Comparison of ENCODE assay signal across 22 cellular contexts in genomic region chr20:37350655-37351574, GRCh38. TPM values are rescaled to one million over a fixed set of nuclear protein-coding genes. Genes with fewer than 3 reads are reported as not detected.
DNase-seq lines count a peak whose midpoint lies in the region; ATAC-seq and TF ChIP-seq lines count a peak whose summit lies in the region.
"Had no signal": no experiment of that assay in that cellular context is flagged by ENCODE, and none has a peak within 500 bp of the region (broad histone marks: within the 10 kb centered on the region; RNA-seq: fewer than 3 reads in every experiment).

No MANE protein-coding gene starts in this region.

- H3K27ac ChIP-seq in thoracic aorta (peak overlapping the region; percentile 64 to 92), neuronal stem cell (replicated peaks; ENCODE audit: low read length) (no peak overlapping the region)
- H3K27ac ChIP-seq: parathyroid adenoma had no signal

- no peak overlapping the region for H3K4me2 ChIP-seq in neuronal stem cell (ENCODE audit: insufficient read depth, low read length, poor library complexity, severe bottlenecking)

- H2BK12ac ChIP-seq in neuronal stem cell (ENCODE audit: low read length) = no peak overlapping the region

- no peak overlapping the region for H2BK120ac ChIP-seq in neuronal stem cell (ENCODE audit: low read depth, low read length)

- no peaks in the 10 kb centered on the region for H3K36me3 Mint-ChIP-seq in activated CD4-positive, alpha-beta T cell treated with anti-CD3 and anti-CD28 coated beads, Interleukin-2, amount 10 ng/mL, durations not matched to agents 7 days and 5 days (ENCODE audit: low read depth)
- H3K36me3 Mint-ChIP-seq in activated T-helper 17 cell treated with anti-CD3 and anti-CD28 coated beads, Interleukin-2, amount 50 U/mL, for 72 hours (ENCODE audit: low read depth) = no peaks in the 10 kb centered on the region

- H3K4ac ChIP-seq in neuronal stem cell (ENCODE audit: low read length) = no peak overlapping the region

- H3K14ac ChIP-seq in neuronal stem cell (ENCODE audit: low read length) = no peak overlapping the region

- H3K9me3 Mint-ChIP-seq in activated CD4-positive, alpha-beta T cell treated with anti-CD3 and anti-CD28 coated beads, Interleukin-2, amount 10 ng/mL, durations not matched to agents 7 days and 5 days = no peaks in the 10 kb centered on the region
- no peaks in the 10 kb centered on the region for H3K9me3 Mint-ChIP-seq in activated T-helper 17 cell treated with anti-CD3 and anti-CD28 coated beads, Interleukin-2, amount 50 U/mL, for 72 hours
- H3K9me3 Mint-ChIP-seq: activated CD4-positive, alpha-beta T cell treated with anti-CD3 and anti-CD28 coated beads, Interleukin-2, amount 10 ng/mL, durations not matched to agents 24 days and 14 days had no signal

- H3K4me1 Mint-ChIP-seq in activated CD4-positive, alpha-beta T cell treated with anti-CD3 and anti-CD28 coated beads, Interleukin-2, amount 10 ng/mL, durations not matched to agents 7 days and 5 days = no peaks in the 10 kb centered on the region
- H3K4me1 Mint-ChIP-seq in activated T-helper 17 cell treated with anti-CD3 and anti-CD28 coated beads, Interleukin-2, amount 50 U/mL, for 72 hours = no peaks in the 10 kb centered on the region

- H3K27me3 ChIP-seq in thoracic aorta (replicated peaks; ENCODE audit: insufficient read depth) = no peaks in the 10 kb centered on the region
- no peaks in the 10 kb centered on the region for H3K27me3 ChIP-seq in neuronal stem cell (ENCODE audit: control insufficient read depth in 3 of 3, insufficient read depth in 3 of 3, low read depth in 1 of 3, low read length in 3 of 3)
- H3K27me3 ChIP-seq: BLaER1, MG63 had no signal

- no peak overlapping the region for H4K91ac ChIP-seq in neuronal stem cell (ENCODE audit: low read depth, low read length, poor library complexity)

- WGBS in neuronal stem cell (ENCODE audit: extremely low coverage in 2 of 2, insufficient read length in 2 of 2, insufficient replicate concordance in 1 of 2), 2 donors = no CpG with 5 or more reads among the region's 7 CpGs

- no peaks in the 10 kb centered on the region for H3K27me3 Mint-ChIP-seq in activated CD4-positive, alpha-beta T cell treated with anti-CD3 and anti-CD28 coated beads, Interleukin-2, amount 10 ng/mL, durations not matched to agents 7 days and 5 days
- no peaks in the 10 kb centered on the region for H3K27me3 Mint-ChIP-seq in activated T-helper 17 cell treated with anti-CD3 and anti-CD28 coated beads, Interleukin-2, amount 50 U/mL, for 72 hours
- H3K27me3 Mint-ChIP-seq: activated CD4-positive, alpha-beta T cell treated with anti-CD3 and anti-CD28 coated beads, Interleukin-2, amount 10 ng/mL, durations not matched to agents 24 days and 14 days; stimulated activated naive CD8-positive, alpha-beta T cell treated with anti-CD3 and anti-CD28 coated beads, Interleukin-15, amount 100 ng/mL, for 72 hours had no signal

- no peak overlapping the region for H2BK15ac ChIP-seq in neuronal stem cell (ENCODE audit: low read length)

- H3K4me3 Mint-ChIP-seq in activated CD4-positive, alpha-beta T cell treated with anti-CD3 and anti-CD28 coated beads, Interleukin-2, amount 10 ng/mL, durations not matched to agents 7 days and 5 days = no peak overlapping the region
- H3K4me3 Mint-ChIP-seq in activated T-helper 17 cell treated with anti-CD3 and anti-CD28 coated beads, Interleukin-2, amount 50 U/mL, for 72 hours = no peak overlapping the region
- H3K4me3 Mint-ChIP-seq: activated CD4-positive, alpha-beta T cell treated with anti-CD3 and anti-CD28 coated beads, Interleukin-2, amount 10 ng/mL, durations not matched to agents 24 days and 14 days; stimulated activated naive CD8-positive, alpha-beta T cell treated with anti-CD3 and anti-CD28 coated beads, Interleukin-15, amount 100 ng/mL, for 72 hours had no signal

- peaks cover 32% of the 10 kb centered on the region for H3K79me1 ChIP-seq in neuronal stem cell (ENCODE audit: low read depth, low read length)

- no peak overlapping the region for H2AK5ac ChIP-seq in neuronal stem cell (ENCODE audit: low read depth, low read length)

- H3K27ac Mint-ChIP-seq in activated CD4-positive, alpha-beta T cell treated with anti-CD3 and anti-CD28 coated beads, Interleukin-2, amount 10 ng/mL, durations not matched to agents 7 days and 5 days = peak overlapping the region; percentile 54
- peak overlapping the region; percentile 25 for H3K27ac Mint-ChIP-seq in activated T-helper 17 cell treated with anti-CD3 and anti-CD28 coated beads, Interleukin-2, amount 50 U/mL, for 72 hours
- H3K27ac Mint-ChIP-seq: activated CD4-positive, alpha-beta T cell treated with anti-CD3 and anti-CD28 coated beads, Interleukin-2, amount 10 ng/mL, durations not matched to agents 24 days and 14 days had no signal

- POLR2A ChIA-PET in activated CD4-positive, alpha-beta T cell treated with anti-CD3 and anti-CD28 coated beads, Interleukin-2, amount 10 ng/mL, durations not matched to agents 7 days and 5 days (lab: Charles Lee) = no interaction called here

- no peak for DNase-seq in activated CD4-positive, alpha-beta T cell treated with anti-CD3 and anti-CD28 coated beads, Interleukin-2, amount 10 ng/mL, durations not matched to agents 7 days and 5 days
- no peak for DNase-seq in activated CD4-positive, alpha-beta T cell treated with anti-CD3 and anti-CD28 coated beads, Interleukin-2, amount 50 U/mL, for 48 hours
- DNase-seq in fibroblast of mammary gland (ENCODE audit: low read depth) = peak; percentile 34
- DNase-seq in thoracic aorta (ENCODE audit: low spot score) = no peak
- DNase-seq in inferior parietal cortex (ENCODE audit: extremely low spot score) = no peak
- DNase-seq in omental fat pad (ENCODE audit: low spot score) = no peak
- no peak for DNase-seq in neuronal stem cell (ENCODE audit: low spot score)
- DNase-seq: activated CD4-positive, alpha-beta T cell treated with anti-CD3 and anti-CD28 coated beads, Interleukin-2, amount 10 ng/mL, durations not matched to agents 24 days and 14 days; activated CD8-positive, alpha-beta memory T cell treated with anti-CD3 and anti-CD28 coated beads, Interleukin-2, amount 50 U/mL, for 48 hours; activated gamma-delta T cell treated with Interleukin-2 at 50 U/mL for 16 hours; anterior cingulate cortex; cerebellar nuclear complex; effector memory CD4-positive, alpha-beta T cell; MG63; NCI-H510A; stimulated activated CD4-positive, alpha-beta T cell treated with anti-CD3 and anti-CD28 coated beads, Interleukin-2, amount 100 ng/mL, for 24 hours; stimulated activated naive CD8-positive, alpha-beta T cell treated with anti-CD3 and anti-CD28 coated beads, Interleukin-15, amount 100 ng/mL, for 72 hours; SW 1271 had no signal

- H2BK5ac ChIP-seq in neuronal stem cell (ENCODE audit: low read length) = no peak overlapping the region

- H3K4me3 ChIP-seq in fibroblast of mammary gland (ENCODE audit: control insufficient read depth, low read depth, low read length) = no peak overlapping the region
- no peak overlapping the region for H3K4me3 ChIP-seq in thoracic aorta
- no peak overlapping the region for H3K4me3 ChIP-seq in neuronal stem cell (ENCODE audit: low read length in 2 of 2)
- H3K4me3 ChIP-seq: BLaER1, lung, MG63 had no signal

- H4K8ac ChIP-seq in neuronal stem cell (ENCODE audit: low read depth, low read length) = no peak overlapping the region

- no peak overlapping the region for H2AFZ ChIP-seq in neuronal stem cell (ENCODE audit: low read length)
- H2AFZ ChIP-seq: parathyroid adenoma had no signal

- H3K9me3 ChIP-seq in thoracic aorta = no peaks in the 10 kb centered on the region
- no peaks in the 10 kb centered on the region for H3K9me3 ChIP-seq in neuronal stem cell (replicated peaks in 1 of 2; ENCODE audit: control insufficient read depth in 2 of 2, insufficient read depth in 1 of 2, low read depth in 1 of 2, low read length in 2 of 2)
- H3K9me3 ChIP-seq: BLaER1, MG63 had no signal

- H3K18ac ChIP-seq in neuronal stem cell (ENCODE audit: low read length) = no peak overlapping the region

- H3K23ac ChIP-seq in neuronal stem cell (ENCODE audit: low read depth, low read length, poor library complexity) = no peak overlapping the region

- H3K36me3 ChIP-seq in thoracic aorta (no peaks in the 10 kb centered on the region), neuronal stem cell (replicated peaks in 1 of 2; ENCODE audit: control insufficient read depth in 2 of 2, insufficient read depth in 2 of 2, low read length in 2 of 2) (peaks cover 4 to 45% of the 10 kb centered on the region in 2 donors)

- CTCF ChIA-PET in activated CD4-positive, alpha-beta T cell treated with anti-CD3 and anti-CD28 coated beads, Interleukin-2, amount 10 ng/mL, durations not matched to agents 7 days and 5 days (lab: Charles Lee) = interaction anchor here (1.2 kb wide), 1 partner anchor 23 kb away, joined by 3 read pairs; no protein-coding TSS in a partner anchor

- ATAC-seq in activated T-helper 17 cell treated with anti-CD3 and anti-CD28 coated beads, Interleukin-2, amount 50 U/mL, for 72 hours (replicated peaks) = no peak
- ATAC-seq in thoracic aorta (ENCODE audit: insufficient number of reproducible peaks, low FRiP score, low read depth) = no peak
- no peak for ATAC-seq in omental fat pad (ENCODE audit: low FRiP score)
- ATAC-seq: stimulated activated naive CD8-positive, alpha-beta T cell treated with anti-CD3 and anti-CD28 coated beads, Interleukin-15, amount 100 ng/mL, for 72 hours had no signal

- H3K4me1 ChIP-seq in thoracic aorta (ENCODE audit: control insufficient read depth in 1 of 2, low read depth in 2 of 2) (peaks cover 32 to 87% of the 10 kb centered on the region in 2 donors), neuronal stem cell (ENCODE audit: control insufficient read depth in 2 of 2, insufficient read depth in 1 of 2, low read depth in 1 of 2, low read length in 2 of 2) (peaks cover 4 to 5% of the 10 kb centered on the region in 2 donors)
- H3K4me1 ChIP-seq: parathyroid adenoma had no signal

- TF ChIP-seq CTCF in fibroblast of mammary gland (conservative IDR thresholded peaks at IDR 0.05; ENCODE audit: control insufficient read depth, insufficient read depth, low read depth, low read length) (no peak), thoracic aorta (IDR thresholded peaks at IDR 0.05) (no peak), omental fat pad (IDR thresholded peaks at IDR 0.05) (no peak)

- H3K9ac ChIP-seq in neuronal stem cell (ENCODE audit: low read depth, low read length, poor library complexity) = no peak overlapping the region
- H3K9ac ChIP-seq: BLaER1, parathyroid adenoma had no signal

RNA-seq across cellular contexts. Expression of gene SRC, which starts 5.0 kb away (rescaled TPM):
- total RNA-seq in activated CD4-positive, alpha-beta T cell treated with anti-CD3 and anti-CD28 coated beads, Interleukin-2, amount 10 ng/mL, durations not matched to agents 7 days and 5 days = 1 to 10 TPM; 2.1 to 2.6 TPM
- 1 to 10 TPM; 5.1 to 6.4 TPM for total RNA-seq in activated T-helper 17 cell treated with anti-CD3 and anti-CD28 coated beads, Interleukin-2, amount 50 U/mL, for 72 hours
- total RNA-seq in thoracic aorta = 10 to 100 TPM; 80.3 to 89.0 TPM
- 10 to 100 TPM; 15.1 to 29.3 (median 19.7) TPM for total RNA-seq in omental fat pad
- polyA plus RNA-seq in neuronal stem cell (2013, experiment 1 of 2) = 32.2 TPM
- polyA plus RNA-seq in neuronal stem cell (2013, experiment 2 of 2) = 33.5 TPM
